2 cellular contexts compared by ENCODE assay signal in the genomic region with DNA sequence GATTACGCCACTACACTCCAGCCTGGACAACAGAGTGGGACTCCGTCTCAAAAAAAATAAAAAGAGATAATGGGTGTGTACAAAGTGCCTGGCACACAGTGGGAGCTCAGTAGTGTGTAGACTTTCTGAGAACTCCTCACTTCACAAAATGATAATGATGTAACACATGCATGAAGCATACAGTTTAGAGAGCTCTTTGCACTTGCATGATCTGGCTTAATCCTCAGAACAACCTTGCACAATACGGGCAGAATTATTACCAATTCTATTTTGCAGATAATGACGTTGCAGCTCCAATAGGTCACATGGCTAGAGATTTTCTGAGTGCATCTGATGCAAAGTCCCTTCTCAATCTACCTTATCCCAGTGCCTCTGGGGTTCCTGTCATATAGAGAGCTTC.
TF ChIP-seq lines count a peak whose summit lies in the region.

No MANE protein-coding gene starts in this region.

TF ChIP-seq in H1, 55 proteins besides CTCF, POLR2A, EP300 and RAD21:
- no peak for TF ChIP-seq RFX5 (IDR thresholded peaks at IDR 0.05; ENCODE audit: borderline replicate concordance, low read depth, low read length)
- no peak for TF ChIP-seq CREB1 (IDR thresholded peaks at IDR 0.05)
- TF ChIP-seq SIX5 (IDR thresholded peaks at IDR 0.05; ENCODE audit: low read depth, low read length): no peak
- TF ChIP-seq TBP (IDR thresholded peaks at IDR 0.05; ENCODE audit: low read depth, low read length): no peak
- TF ChIP-seq NANOG (IDR thresholded peaks at IDR 0.05; ENCODE audit: insufficient read depth, low read depth, low read length, poor library complexity, severe bottlenecking): no peak
- TF ChIP-seq RBBP5 (IDR thresholded peaks at IDR 0.05; ENCODE audit: borderline replicate concordance, low read depth, low read length): no peak
- TF ChIP-seq MAFK (IDR thresholded peaks at IDR 0.05; ENCODE audit: low read depth, low read length): no peak
- TF ChIP-seq POLR2AphosphoS5 (IDR thresholded peaks at IDR 0.05; ENCODE audit: low read depth, low read length): no peak
- no peak for TF ChIP-seq TCF12 (IDR thresholded peaks at IDR 0.05; ENCODE audit: low read depth, low read length)
- TF ChIP-seq, protein P1, sequence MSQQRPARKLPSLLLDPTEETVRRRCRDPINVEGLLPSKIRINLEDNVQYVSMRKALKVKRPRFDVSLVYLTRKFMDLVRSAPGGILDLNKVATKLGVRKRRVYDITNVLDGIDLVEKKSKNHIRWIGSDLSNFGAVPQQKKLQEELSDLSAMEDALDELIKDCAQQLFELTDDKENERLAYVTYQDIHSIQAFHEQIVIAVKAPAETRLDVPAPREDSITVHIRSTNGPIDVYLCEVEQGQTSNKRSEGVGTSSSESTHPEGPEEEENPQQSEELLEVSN (IDR thresholded peaks at IDR 0.05): no peak
- TF ChIP-seq SUZ12 (IDR thresholded peaks at IDR 0.05; ENCODE audit: low read length): no peak
- no peak for TF ChIP-seq MAX (IDR thresholded peaks at IDR 0.05)

TF ChIP-seq in SK-N-SH treated with all-trans-retinoic acid at 6 μM for 48 hours, 23 proteins besides CTCF, POLR2A, EP300 and RAD21:
- TF ChIP-seq TCF4 (CRISPR knock-in tag; IDR thresholded peaks at IDR 0.05; ENCODE audit: borderline replicate concordance) (no peak), ZNF8 (CRISPR knock-in tag; IDR thresholded peaks at IDR 0.05) (no peak), OSR1 (CRISPR knock-in tag; IDR thresholded peaks at IDR 0.05) (no peak), ZFP3 (CRISPR knock-in tag; IDR thresholded peaks at IDR 0.05) (no peak), ESRRG (CRISPR knock-in tag; IDR thresholded peaks at IDR 0.05) (no peak), ZFP30 (CRISPR knock-in tag; IDR thresholded peaks at IDR 0.05) (no peak), ZC3H10 (CRISPR knock-in tag; IDR thresholded peaks at IDR 0.05) (no peak), ZNF70 (CRISPR knock-in tag; IDR thresholded peaks at IDR 0.05) (no peak)
- TF ChIP-seq, protein P2, sequence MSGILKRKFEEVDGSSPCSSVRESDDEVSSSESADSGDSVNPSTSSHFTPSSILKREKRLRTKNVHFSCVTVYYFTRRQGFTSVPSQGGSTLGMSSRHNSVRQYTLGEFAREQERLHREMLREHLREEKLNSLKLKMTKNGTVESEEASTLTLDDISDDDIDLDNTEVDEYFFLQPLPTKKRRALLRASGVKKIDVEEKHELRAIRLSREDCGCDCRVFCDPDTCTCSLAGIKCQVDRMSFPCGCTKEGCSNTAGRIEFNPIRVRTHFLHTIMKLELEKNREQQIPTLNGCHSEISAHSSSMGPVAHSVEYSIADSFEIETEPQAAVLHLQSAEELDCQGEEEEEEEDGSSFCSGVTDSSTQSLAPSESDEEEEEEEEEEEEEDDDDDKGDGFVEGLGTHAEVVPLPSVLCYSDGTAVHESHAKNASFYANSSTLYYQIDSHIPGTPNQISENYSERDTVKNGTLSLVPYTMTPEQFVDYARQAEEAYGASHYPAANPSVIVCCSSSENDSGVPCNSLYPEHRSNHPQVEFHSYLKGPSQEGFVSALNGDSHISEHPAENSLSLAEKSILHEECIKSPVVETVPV (CRISPR knock-in tag; IDR thresholded peaks at IDR 0.05): no peak
- TF ChIP-seq, protein P3, sequence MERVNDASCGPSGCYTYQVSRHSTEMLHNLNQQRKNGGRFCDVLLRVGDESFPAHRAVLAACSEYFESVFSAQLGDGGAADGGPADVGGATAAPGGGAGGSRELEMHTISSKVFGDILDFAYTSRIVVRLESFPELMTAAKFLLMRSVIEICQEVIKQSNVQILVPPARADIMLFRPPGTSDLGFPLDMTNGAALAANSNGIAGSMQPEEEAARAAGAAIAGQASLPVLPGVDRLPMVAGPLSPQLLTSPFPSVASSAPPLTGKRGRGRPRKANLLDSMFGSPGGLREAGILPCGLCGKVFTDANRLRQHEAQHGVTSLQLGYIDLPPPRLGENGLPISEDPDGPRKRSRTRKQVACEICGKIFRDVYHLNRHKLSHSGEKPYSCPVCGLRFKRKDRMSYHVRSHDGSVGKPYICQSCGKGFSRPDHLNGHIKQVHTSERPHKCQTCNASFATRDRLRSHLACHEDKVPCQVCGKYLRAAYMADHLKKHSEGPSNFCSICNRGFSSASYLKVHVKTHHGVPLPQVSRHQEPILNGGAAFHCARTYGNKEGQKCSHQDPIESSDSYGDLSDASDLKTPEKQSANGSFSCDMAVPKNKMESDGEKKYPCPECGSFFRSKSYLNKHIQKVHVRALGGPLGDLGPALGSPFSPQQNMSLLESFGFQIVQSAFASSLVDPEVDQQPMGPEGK (CRISPR knock-in tag; IDR thresholded peaks at IDR 0.05; ENCODE audit: borderline replicate concordance): no peak
- TF ChIP-seq, protein P4, sequence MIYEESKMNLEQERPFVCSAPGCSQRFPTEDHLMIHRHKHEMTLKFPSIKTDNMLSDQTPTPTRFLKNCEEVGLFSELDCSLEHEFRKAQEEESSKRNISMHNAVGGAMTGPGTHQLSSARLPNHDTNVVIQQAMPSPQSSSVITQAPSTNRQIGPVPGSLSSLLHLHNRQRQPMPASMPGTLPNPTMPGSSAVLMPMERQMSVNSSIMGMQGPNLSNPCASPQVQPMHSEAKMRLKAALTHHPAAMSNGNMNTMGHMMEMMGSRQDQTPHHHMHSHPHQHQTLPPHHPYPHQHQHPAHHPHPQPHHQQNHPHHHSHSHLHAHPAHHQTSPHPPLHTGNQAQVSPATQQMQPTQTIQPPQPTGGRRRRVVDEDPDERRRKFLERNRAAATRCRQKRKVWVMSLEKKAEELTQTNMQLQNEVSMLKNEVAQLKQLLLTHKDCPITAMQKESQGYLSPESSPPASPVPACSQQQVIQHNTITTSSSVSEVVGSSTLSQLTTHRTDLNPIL (CRISPR knock-in tag; IDR thresholded peaks at IDR 0.05; ENCODE audit: low read depth): no peak
- TF ChIP-seq, protein P5, sequence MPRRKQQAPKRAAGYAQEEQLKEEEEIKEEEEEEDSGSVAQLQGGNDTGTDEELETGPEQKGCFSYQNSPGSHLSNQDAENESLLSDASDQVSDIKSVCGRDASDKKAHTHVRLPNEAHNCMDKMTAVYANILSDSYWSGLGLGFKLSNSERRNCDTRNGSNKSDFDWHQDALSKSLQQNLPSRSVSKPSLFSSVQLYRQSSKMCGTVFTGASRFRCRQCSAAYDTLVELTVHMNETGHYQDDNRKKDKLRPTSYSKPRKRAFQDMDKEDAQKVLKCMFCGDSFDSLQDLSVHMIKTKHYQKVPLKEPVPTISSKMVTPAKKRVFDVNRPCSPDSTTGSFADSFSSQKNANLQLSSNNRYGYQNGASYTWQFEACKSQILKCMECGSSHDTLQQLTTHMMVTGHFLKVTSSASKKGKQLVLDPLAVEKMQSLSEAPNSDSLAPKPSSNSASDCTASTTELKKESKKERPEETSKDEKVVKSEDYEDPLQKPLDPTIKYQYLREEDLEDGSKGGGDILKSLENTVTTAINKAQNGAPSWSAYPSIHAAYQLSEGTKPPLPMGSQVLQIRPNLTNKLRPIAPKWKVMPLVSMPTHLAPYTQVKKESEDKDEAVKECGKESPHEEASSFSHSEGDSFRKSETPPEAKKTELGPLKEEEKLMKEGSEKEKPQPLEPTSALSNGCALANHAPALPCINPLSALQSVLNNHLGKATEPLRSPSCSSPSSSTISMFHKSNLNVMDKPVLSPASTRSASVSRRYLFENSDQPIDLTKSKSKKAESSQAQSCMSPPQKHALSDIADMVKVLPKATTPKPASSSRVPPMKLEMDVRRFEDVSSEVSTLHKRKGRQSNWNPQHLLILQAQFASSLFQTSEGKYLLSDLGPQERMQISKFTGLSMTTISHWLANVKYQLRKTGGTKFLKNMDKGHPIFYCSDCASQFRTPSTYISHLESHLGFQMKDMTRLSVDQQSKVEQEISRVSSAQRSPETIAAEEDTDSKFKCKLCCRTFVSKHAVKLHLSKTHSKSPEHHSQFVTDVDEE (CRISPR knock-in tag; IDR thresholded peaks at IDR 0.05): no peak
